ENCODE assay signal across 10 cellular contexts in the genomic region with DNA sequence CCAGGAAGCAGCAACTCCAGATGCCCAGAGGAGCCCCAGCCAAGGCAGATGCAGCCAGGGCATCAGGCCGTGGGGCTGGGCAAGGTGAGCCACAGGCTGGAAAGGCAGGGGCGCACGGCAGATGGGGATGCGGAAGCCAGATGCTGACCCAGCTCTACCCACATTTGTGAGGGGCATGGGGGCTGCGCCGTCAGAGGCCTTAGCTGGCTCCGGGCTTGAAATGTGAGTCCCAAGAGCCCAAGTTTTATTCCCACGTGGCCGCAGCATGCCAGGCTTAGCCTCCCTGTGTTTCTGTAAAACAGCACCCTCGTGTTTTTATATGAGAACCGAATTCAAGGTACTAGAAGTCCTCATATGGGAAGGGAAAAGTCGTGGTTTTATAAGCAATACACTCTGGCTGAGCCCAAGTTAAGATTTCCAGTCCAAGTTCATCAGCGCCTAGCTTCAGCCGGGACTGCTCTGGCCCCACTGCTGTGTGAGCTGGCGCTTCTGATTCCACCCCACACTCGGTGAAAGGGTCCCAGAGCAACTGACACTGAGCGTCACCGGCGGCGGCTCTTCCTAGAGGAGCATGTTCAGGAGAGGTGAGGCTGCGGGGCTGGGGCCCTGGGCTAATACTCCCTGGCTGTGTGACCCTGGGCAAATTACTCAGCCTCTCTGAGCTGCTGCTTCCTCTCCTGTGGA.
"Had no signal": no experiment of that assay in that cellular context is flagged by ENCODE, and none has a peak within 500 bp of the region (broad histone marks: within the 10 kb centered on the region; RNA-seq: fewer than 3 reads in every experiment).

No MANE protein-coding gene starts in this region.

- DNase-seq: activated CD8-positive, alpha-beta memory T cell treated with anti-CD3 and anti-CD28 coated beads for 24 hours; brain microvascular endothelial cell; foreskin melanocyte; mammary epithelial cell; T1000 had no signal

- H3K9ac ChIP-seq: parathyroid adenoma had no signal

- H2AFZ ChIP-seq: parathyroid adenoma had no signal

- H3K27ac ChIP-seq: brain microvascular endothelial cell, epithelial cell of prostate, heart right ventricle, transverse colon had no signal

- H3K36me3 ChIP-seq: transverse colon had no signal

- H3K27me3 ChIP-seq: brain microvascular endothelial cell, heart right ventricle, transverse colon had no signal

- H3K4me3 ChIP-seq: heart right ventricle, mucosa of descending colon, transverse colon had no signal

- H3K9me3 ChIP-seq: heart right ventricle, mucosa of descending colon, transverse colon had no signal
